Comparison of ENCODE assay signal across 1 cellular context in genomic region chr5:143924926-143925325, GRCh38.
TF ChIP-seq lines count a peak whose summit lies in the region.

No MANE protein-coding gene starts in this region.

TF ChIP-seq in HEK293, 187 proteins besides CTCF, POLR2A, EP300 and RAD21:
- 0 out of 2 replicates have a peak, but pooled peaks have one; percentile 3 for TF ChIP-seq SCRT2 (tag by site-specific recombination; IDR thresholded peaks at IDR 0.05)
TF ChIP-seq in HEK293: peak in this region for 1; not testable (repeated sequence) for 186.
